11 cellular contexts compared by ENCODE assay signal in the genomic region with DNA sequence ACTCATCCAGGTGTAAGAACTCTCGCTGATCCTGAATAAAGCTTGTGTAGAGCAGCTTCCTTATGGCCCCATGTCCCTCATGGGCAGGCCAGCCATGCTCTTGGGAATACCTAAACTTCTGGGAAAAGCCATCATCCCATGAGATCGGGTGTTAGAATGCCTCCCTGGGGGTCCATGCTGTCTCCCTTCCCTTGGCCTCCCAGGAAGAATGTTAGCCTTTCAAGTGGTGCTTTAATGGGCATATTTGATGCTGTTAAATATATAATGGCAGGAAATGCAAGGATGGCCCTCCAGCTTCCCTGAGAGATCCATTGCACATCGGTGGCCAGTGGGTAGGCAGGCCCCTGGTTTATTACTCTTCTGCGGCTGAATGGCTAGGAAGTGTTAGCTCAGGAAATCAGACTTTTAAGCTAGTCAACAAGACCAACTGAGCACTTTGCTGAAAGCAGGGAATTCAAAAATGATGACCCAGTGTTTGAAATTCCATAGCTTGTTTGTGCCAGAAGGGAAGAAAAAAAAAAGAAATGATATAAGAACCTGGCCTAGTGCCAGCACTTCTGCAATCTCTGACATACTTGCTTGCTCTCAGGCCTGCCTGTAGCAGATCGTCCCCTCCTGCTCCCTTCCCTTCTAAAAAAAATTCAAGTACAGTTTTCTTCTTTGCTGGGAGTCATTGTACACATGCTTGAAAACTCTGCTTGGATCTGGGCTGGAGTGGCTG.
A peak's percentile ranks its signal among the peaks of the same experiment; 100 is the strongest.
DNase-seq lines count a peak whose midpoint lies in the region; ATAC-seq and TF ChIP-seq lines count a peak whose summit lies in the region.
"Had no signal": no experiment of that assay in that cellular context is flagged by ENCODE, and none has a peak within 500 bp of the region (broad histone marks: within the 10 kb centered on the region; RNA-seq: fewer than 3 reads in every experiment).

No MANE protein-coding gene starts in this region.

- no peaks in the 10 kb centered on the region for H3K36me3 Mint-ChIP-seq in T-helper 2 cell treated with Interferon-gamma antibody and Interleukin-4, amounts not matched to agents 5 μg/mL and 100 μg/mL, for 36 hours (ENCODE audit: low read depth)

- ATAC-seq in gastroesophageal sphincter: peak; percentile 81
- peak; percentile 42 to 70 (median 54) for ATAC-seq in psoas muscle
- ATAC-seq: activated CD8-positive, alpha-beta T cell treated with anti-CD3 and anti-CD28 coated beads, Interleukin-2, amount 10 ng/mL, durations not matched to agents 7 days and 5 days had no signal

- no peak for TF ChIP-seq POLR2A in gastroesophageal sphincter (IDR thresholded peaks at IDR 0.05)

- DNase-seq in Daoy (ENCODE audit: low read depth) (peak; percentile 17), SJCRH30 (peak; percentile 30 to 51), psoas muscle (peak in 1 of 2 donors; percentile 33), midbrain (lab: John Stamatoyannopoulos, UW) (no peak), NCI-H1417 treated with DMSO at 0.1 percent for 48 hours (lab: John Stamatoyannopoulos, UW) (no peak), LoVo (ENCODE audit: low spot score) (no peak)
- DNase-seq in T-helper 2 cell treated with Interferon-gamma antibody and Interleukin-4, amounts not matched to agents 5 μg/mL and 100 μg/mL, for 36 hours (ENCODE audit: low spot score): no peak
- DNase-seq: activated CD8-positive, alpha-beta T cell treated with anti-CD3 and anti-CD28 coated beads, Interleukin-2, amount 10 ng/mL, durations not matched to agents 7 days and 5 days; transverse colon had no signal

- H3K4me3 Mint-ChIP-seq in T-helper 2 cell treated with Interferon-gamma antibody and Interleukin-4, amounts not matched to agents 5 μg/mL and 100 μg/mL, for 36 hours: no peak overlapping the region
- H3K4me3 Mint-ChIP-seq: activated CD8-positive, alpha-beta T cell treated with anti-CD3 and anti-CD28 coated beads, Interleukin-2, amount 10 ng/mL, durations not matched to agents 7 days and 5 days had no signal

- peaks cover 5% of the 10 kb centered on the region for H3K9me3 Mint-ChIP-seq in T-helper 2 cell treated with Interferon-gamma antibody and Interleukin-4, amounts not matched to agents 5 μg/mL and 100 μg/mL, for 36 hours

- no peaks in the 10 kb centered on the region for H3K27me3 Mint-ChIP-seq in T-helper 2 cell treated with Interferon-gamma antibody and Interleukin-4, amounts not matched to agents 5 μg/mL and 100 μg/mL, for 36 hours (ENCODE audit: low read depth)

- H3K27ac Mint-ChIP-seq in T-helper 2 cell treated with Interferon-gamma antibody and Interleukin-4, amounts not matched to agents 5 μg/mL and 100 μg/mL, for 36 hours: no peak overlapping the region
- H3K27ac Mint-ChIP-seq: activated CD8-positive, alpha-beta T cell treated with anti-CD3 and anti-CD28 coated beads, Interleukin-2, amount 10 ng/mL, durations not matched to agents 7 days and 5 days had no signal

- TF ChIP-seq CTCF in gastroesophageal sphincter (IDR thresholded peaks at IDR 0.05) (no peak), psoas muscle (IDR thresholded peaks at IDR 0.05) (no peak)

- intact Hi-C loops in psoas muscle (cut with DNase I): no loop called here

- H3K36me3 ChIP-seq in SJCRH30 (no peaks in the 10 kb centered on the region), gastroesophageal sphincter (no peaks in the 10 kb centered on the region), psoas muscle (ENCODE audit: insufficient read depth in 1 of 2, low read depth in 1 of 2) (no peaks in the 10 kb centered on the region)
- H3K36me3 ChIP-seq: transverse colon had no signal

- peak overlapping the region; percentile 32; the same call in 1 of the 2 replicates for H3K27ac ChIP-seq in SJCRH30
- peak overlapping the region in 3 of 4 donors; percentile 42 to 68 (median 67) for H3K27ac ChIP-seq in gastroesophageal sphincter
- H3K27ac ChIP-seq in psoas muscle: no peak overlapping the region
- H3K27ac ChIP-seq: KMS-11 had no signal

- no peaks in the 10 kb centered on the region for H3K27me3 ChIP-seq in SJCRH30
- no peaks in the 10 kb centered on the region for H3K27me3 ChIP-seq in gastroesophageal sphincter
- no peaks in the 10 kb centered on the region for H3K27me3 ChIP-seq in psoas muscle (ENCODE audit: insufficient read depth in 3 of 3, low read length in 2 of 3)
- H3K27me3 ChIP-seq: transverse colon had no signal

- H3K4me1 Mint-ChIP-seq in T-helper 2 cell treated with Interferon-gamma antibody and Interleukin-4, amounts not matched to agents 5 μg/mL and 100 μg/mL, for 36 hours (ENCODE audit: low read depth): no peaks in the 10 kb centered on the region

- H3K9me3 ChIP-seq in SJCRH30 (replicated peaks): no peaks in the 10 kb centered on the region
- no peaks in the 10 kb centered on the region for H3K9me3 ChIP-seq in gastroesophageal sphincter
- H3K9me3 ChIP-seq in psoas muscle: no peaks in the 10 kb centered on the region
- H3K9me3 ChIP-seq: transverse colon had no signal

- H3K4me3 ChIP-seq in SJCRH30: no peak overlapping the region
- no peak overlapping the region for H3K4me3 ChIP-seq in gastroesophageal sphincter
- no peak overlapping the region for H3K4me3 ChIP-seq in psoas muscle
- H3K4me3 ChIP-seq: transverse colon had no signal

- peaks cover 25% of the 10 kb centered on the region for H3K4me1 ChIP-seq in SJCRH30
- peaks cover 6 to 16% (median 9%) of the 10 kb centered on the region in 3 donors for H3K4me1 ChIP-seq in gastroesophageal sphincter
- H3K4me1 ChIP-seq in psoas muscle: peaks cover 13% of the 10 kb centered on the region

- 10 to 28% methylated on average over 2 to 5 of the region's 5 CpGs for WGBS in gastroesophageal sphincter (ENCODE audit: low coverage in 1 of 2), 2 donors
- WGBS in psoas muscle, 3 donors: 46 to 56% (median 55%) methylated on average over 5 of the region's 5 CpGs

- TF ChIP-seq EP300 in gastroesophageal sphincter (IDR thresholded peaks at IDR 0.05): no peak

Comparison
In these comparisons a context has a peak if more than half of its experiments do, and no peak if none do; other contexts are left out.
1. DNase-seq: peak in Daoy (single experiment) and SJCRH30 (2 of 2); none in midbrain (single experiment), T-helper 2 cell treated with Interferon-gamma antibody and Interleukin-4, amounts not matched to agents 5 μg/mL and 100 μg/mL, for 36 hours (single experiment), NCI-H1417 treated with DMSO at 0.1 percent for 48 hours (single experiment) and LoVo (single experiment).